Comparison of ENCODE assay signal across 1 cellular context in the genomic region with DNA sequence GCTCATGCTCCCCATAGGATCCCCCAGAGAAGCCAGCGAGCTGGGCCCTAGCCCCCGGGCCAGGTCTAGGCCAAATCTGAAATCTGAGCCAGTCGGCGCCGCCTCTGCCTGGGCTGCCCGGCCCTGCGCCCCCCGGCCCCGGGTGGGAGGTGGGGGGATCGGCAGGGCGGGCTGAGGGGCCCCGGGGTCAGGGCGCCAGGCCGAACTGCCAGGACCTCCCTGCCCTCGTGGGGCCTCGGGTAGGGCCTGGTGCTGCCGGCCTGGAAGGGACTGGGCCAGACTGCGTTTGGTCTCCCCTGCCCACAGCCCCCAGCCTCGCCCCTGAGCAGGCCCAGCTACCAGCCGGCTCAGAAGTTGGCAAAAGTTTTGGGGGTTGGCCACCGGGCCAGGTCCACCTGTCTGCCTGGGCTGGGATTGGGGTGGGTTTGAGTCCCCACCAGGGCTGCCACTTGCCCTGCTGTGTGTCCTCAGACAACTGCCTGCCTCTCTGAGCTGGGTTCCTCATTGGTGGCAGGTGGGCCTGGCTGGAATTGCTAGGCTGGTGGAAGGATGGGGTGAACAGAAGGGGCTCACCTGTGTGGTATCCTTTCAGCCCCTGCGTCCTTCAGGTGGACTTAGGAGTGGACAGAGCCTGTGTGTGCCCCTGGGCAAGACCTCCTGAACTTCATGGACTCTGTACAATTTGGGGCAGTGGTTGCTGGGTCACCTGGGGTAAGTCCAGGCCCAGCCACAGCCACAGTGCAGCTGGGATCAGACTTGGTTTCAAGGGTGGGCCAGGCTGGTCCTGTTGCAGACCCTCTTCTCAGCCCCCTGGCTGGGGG.
A peak's percentile ranks its signal among the peaks of the same experiment; 100 is the strongest.
TF ChIP-seq lines count a peak whose summit lies in the region.

No MANE protein-coding gene starts in this region.

TF ChIP-seq in HepG2, 621 proteins besides CTCF, POLR2A, EP300 and RAD21 (continued from another document and continues in another):
- TF ChIP-seq, protein P1, sequence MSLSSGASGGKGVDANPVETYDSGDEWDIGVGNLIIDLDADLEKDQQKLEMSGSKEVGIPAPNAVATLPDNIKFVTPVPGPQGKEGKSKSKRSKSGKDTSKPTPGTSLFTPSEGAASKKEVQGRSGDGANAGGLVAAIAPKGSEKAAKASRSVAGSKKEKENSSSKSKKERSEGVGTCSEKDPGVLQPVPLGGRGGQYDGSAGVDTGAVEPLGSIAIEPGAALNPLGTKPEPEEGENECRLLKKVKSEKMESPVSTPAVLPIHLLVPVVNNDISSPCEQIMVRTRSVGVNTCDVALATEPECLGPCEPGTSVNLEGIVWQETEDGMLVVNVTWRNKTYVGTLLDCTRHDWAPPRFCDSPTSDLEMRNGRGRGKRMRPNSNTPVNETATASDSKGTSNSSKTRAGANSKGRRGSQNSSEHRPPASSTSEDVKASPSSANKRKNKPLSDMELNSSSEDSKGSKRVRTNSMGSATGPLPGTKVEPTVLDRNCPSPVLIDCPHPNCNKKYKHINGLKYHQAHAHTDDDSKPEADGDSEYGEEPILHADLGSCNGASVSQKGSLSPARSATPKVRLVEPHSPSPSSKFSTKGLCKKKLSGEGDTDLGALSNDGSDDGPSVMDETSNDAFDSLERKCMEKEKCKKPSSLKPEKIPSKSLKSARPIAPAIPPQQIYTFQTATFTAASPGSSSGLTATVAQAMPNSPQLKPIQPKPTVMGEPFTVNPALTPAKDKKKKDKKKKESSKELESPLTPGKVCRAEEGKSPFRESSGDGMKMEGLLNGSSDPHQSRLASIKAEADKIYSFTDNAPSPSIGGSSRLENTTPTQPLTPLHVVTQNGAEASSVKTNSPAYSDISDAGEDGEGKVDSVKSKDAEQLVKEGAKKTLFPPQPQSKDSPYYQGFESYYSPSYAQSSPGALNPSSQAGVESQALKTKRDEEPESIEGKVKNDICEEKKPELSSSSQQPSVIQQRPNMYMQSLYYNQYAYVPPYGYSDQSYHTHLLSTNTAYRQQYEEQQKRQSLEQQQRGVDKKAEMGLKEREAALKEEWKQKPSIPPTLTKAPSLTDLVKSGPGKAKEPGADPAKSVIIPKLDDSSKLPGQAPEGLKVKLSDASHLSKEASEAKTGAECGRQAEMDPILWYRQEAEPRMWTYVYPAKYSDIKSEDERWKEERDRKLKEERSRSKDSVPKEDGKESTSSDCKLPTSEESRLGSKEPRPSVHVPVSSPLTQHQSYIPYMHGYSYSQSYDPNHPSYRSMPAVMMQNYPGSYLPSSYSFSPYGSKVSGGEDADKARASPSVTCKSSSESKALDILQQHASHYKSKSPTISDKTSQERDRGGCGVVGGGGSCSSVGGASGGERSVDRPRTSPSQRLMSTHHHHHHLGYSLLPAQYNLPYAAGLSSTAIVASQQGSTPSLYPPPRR (CRISPR knock-in tag; IDR thresholded peaks at IDR 0.05; ENCODE audit: borderline replicate concordance) = peak; percentile 73
- TF ChIP-seq ATF7 (IDR thresholded peaks at IDR 0.05) (no peak), ATF7 (CRISPR knock-in tag; IDR thresholded peaks at IDR 0.05) (peak; percentile 86), HNF4A (CRISPR knock-in tag; IDR thresholded peaks at IDR 0.05) (peak; percentile 3; the same call in 1 of the 2 replicates), KLF15 (CRISPR knock-in tag; IDR thresholded peaks at IDR 0.05; ENCODE audit: borderline replicate concordance) (no peak), HNRNPL (IDR thresholded peaks at IDR 0.05; ENCODE audit: low read depth, low read length) (peak; percentile 73; the same call in 1 of the 2 replicates), CHD2 (IDR thresholded peaks at IDR 0.05; ENCODE audit: low read depth, low read length) (no peak), KDM1A (CRISPR knock-in tag; IDR thresholded peaks at IDR 0.05) (peak; percentile 46; the same call in 1 of the 2 replicates), SPEN (CRISPR knock-in tag; IDR thresholded peaks at IDR 0.05; ENCODE audit: low read depth) (no peak; the same call in 1 of the 2 replicates), ZBTB3 (CRISPR knock-in tag; IDR thresholded peaks at IDR 0.05; ENCODE audit: borderline replicate concordance, low read depth) (0 out of 2 replicates have a peak, but pooled peaks have one; percentile 34), ZNF800 (CRISPR knock-in tag; IDR thresholded peaks at IDR 0.05) (no peak), DMAP1 (CRISPR knock-in tag; IDR thresholded peaks at IDR 0.05) (0 out of 2 replicates have a peak, but pooled peaks have one; percentile 30), KDM5B (CRISPR knock-in tag; IDR thresholded peaks at IDR 0.05; ENCODE audit: borderline replicate concordance) (peak; percentile 77; the same call in 1 of the 2 replicates), ZNF572 (CRISPR knock-in tag; IDR thresholded peaks at IDR 0.05) (0 out of 2 replicates have a peak, but pooled peaks have one; percentile 79), CSRNP1 (CRISPR knock-in tag; IDR thresholded peaks at IDR 0.05) (no peak), MEIS1 (CRISPR knock-in tag; IDR thresholded peaks at IDR 0.05; ENCODE audit: borderline replicate concordance) (peak; percentile 80; the same call in 1 of the 2 replicates), MYC (CRISPR knock-in tag; IDR thresholded peaks at IDR 0.05; ENCODE audit: borderline replicate concordance) (0 out of 2 replicates have a peak, but pooled peaks have one; percentile 8), ZNF362 (CRISPR knock-in tag; IDR thresholded peaks at IDR 0.05; ENCODE audit: borderline replicate concordance) (0 out of 2 replicates have a peak, but pooled peaks have one; percentile 25), HINFP (CRISPR knock-in tag; IDR thresholded peaks at IDR 0.05; ENCODE audit: low read depth) (peak; percentile 62; the same call in 1 of the 2 replicates), SMAD1 (CRISPR knock-in tag; IDR thresholded peaks at IDR 0.05; ENCODE audit: borderline replicate concordance, low read depth) (peak; percentile 88; the same call in 1 of the 2 replicates), ZNF598 (CRISPR knock-in tag; IDR thresholded peaks at IDR 0.05; ENCODE audit: borderline replicate concordance) (0 out of 2 replicates have a peak, but pooled peaks have one; percentile 61), ZNF570 (CRISPR knock-in tag; IDR thresholded peaks at IDR 0.05; ENCODE audit: borderline replicate concordance) (no peak), ZNF776 (CRISPR knock-in tag; IDR thresholded peaks at IDR 0.05) (peak; percentile 46; the same call in 1 of the 2 replicates), CENPBD1 (CRISPR knock-in tag; IDR thresholded peaks at IDR 0.05; ENCODE audit: borderline replicate concordance, low read depth) (no peak), ZKSCAN5 (CRISPR knock-in tag; IDR thresholded peaks at IDR 0.05) (no peak), ERF (CRISPR knock-in tag; IDR thresholded peaks at IDR 0.05) (no peak), ZNF276 (CRISPR knock-in tag; IDR thresholded peaks at IDR 0.05; ENCODE audit: low read depth) (peak; percentile 74; the same call in 1 of the 2 replicates), ZMYM3 (CRISPR knock-in tag; IDR thresholded peaks at IDR 0.05) (peak; percentile 96), ZFP36 (IDR thresholded peaks at IDR 0.05; ENCODE audit: borderline replicate concordance, low read depth, low read length, partially characterized antibody) (peak; percentile 20), STAT5B (CRISPR knock-in tag; IDR thresholded peaks at IDR 0.05) (no peak), HNRNPLL (IDR thresholded peaks at IDR 0.05; ENCODE audit: low read depth, low read length, poor library complexity, severe bottlenecking) (peak; percentile 59)
- TF ChIP-seq, protein P2, sequence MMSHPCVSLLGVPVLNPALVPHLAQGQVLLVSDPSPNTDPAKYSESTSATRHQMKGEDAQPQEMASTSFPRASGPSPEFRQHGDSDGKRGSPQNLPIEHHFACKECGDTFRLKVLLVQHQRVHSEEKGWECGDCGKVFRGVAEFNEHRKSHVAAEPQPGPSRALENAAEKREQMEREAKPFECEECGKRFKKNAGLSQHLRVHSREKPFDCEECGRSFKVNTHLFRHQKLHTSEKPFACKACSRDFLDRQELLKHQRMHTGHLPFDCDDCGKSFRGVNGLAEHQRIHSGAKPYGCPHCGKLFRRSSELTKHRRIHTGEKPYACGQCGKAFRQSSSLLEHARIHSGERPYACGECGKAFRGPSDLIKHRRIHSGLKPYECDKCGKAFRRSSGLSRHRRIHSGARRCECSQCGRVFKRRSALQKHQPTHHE (CRISPR knock-in tag; IDR thresholded peaks at IDR 0.05; ENCODE audit: borderline replicate concordance) = no peak
- TF ChIP-seq, protein P3, sequence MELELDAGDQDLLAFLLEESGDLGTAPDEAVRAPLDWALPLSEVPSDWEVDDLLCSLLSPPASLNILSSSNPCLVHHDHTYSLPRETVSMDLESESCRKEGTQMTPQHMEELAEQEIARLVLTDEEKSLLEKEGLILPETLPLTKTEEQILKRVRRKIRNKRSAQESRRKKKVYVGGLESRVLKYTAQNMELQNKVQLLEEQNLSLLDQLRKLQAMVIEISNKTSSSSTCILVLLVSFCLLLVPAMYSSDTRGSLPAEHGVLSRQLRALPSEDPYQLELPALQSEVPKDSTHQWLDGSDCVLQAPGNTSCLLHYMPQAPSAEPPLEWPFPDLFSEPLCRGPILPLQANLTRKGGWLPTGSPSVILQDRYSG (CRISPR knock-in tag; IDR thresholded peaks at IDR 0.05) = no peak
